18 cellular contexts compared by ENCODE assay signal in the genomic region with DNA sequence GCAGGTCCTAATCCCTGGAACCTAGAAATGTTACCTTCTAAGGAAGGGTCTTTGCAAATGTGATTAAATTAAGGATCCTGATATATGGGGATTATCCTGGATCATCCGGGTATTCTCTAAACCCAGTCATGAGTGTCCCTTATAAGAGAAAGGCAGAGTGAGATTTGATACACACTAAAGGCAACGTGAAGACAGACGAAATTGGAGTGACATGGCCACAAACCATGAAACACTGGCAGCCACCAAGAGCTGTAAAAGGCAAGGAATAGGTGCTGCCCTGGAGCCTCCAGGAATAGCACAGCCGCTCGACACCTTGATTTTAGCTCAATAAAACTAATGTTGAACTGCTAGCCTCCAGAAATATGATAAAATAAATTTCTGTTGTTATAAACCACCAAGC. TPM values are rescaled to one million over a fixed set of nuclear protein-coding genes. Genes with fewer than 3 reads are reported as not detected.
DNase-seq lines count a peak whose midpoint lies in the region; ATAC-seq and TF ChIP-seq lines count a peak whose summit lies in the region.
"Had no signal": no experiment of that assay in that cellular context is flagged by ENCODE, and none has a peak within 500 bp of the region (broad histone marks: within the 10 kb centered on the region; RNA-seq: fewer than 3 reads in every experiment).

No MANE protein-coding gene starts in this region.

- peaks cover 36% of the 10 kb centered on the region for H3K4me1 ChIP-seq in left ventricle myocardium inferior
- H3K4me1 ChIP-seq in psoas muscle, result peaks cover 11% of the 10 kb centered on the region
- H3K4me1 ChIP-seq: BE2C, BLaER1 had no signal

- CTCF ChIA-PET in activated naive CD4-positive, alpha-beta T cell treated with anti-CD3 and anti-CD28 coated beads, Interleukin-2, amount 10 ng/mL, durations not matched to agents 7 days and 5 days (lab: Charles Lee), result no interaction called here

- DNase-seq in left ventricle myocardium inferior (no peak), cardiac septum (ENCODE audit: low spot score) (no peak), NCI-H82 (lab: John Stamatoyannopoulos, UW) (peak; percentile 76), psoas muscle (no peak), natural killer cell (no peak)
- DNase-seq in activated naive CD4-positive, alpha-beta T cell treated with anti-CD3 and anti-CD28 coated beads, Interleukin-2, amount 10 ng/mL, durations not matched to agents 7 days and 5 days, result no peak
- DNase-seq: 8988T; ACHN; BE2C; C1 segment of cervical spinal cord; CD4-positive, alpha-beta memory T cell; CD4-positive, CD25-positive, alpha-beta regulatory T cell; CD8-positive, alpha-beta memory T cell; COR-L47; DMS79 treated with DMSO at 0.1 percent for 48 hours; GF-D8 had no signal

- H3K27ac ChIP-seq in left ventricle myocardium inferior (replicated peaks) (peak overlapping the region; percentile 31), psoas muscle (peak overlapping the region; percentile 31)
- H3K27ac ChIP-seq: BLaER1 had no signal

- H3K27me3 Mint-ChIP-seq in natural killer cell (ENCODE audit: low read depth in 2 of 2), result no peaks in the 10 kb centered on the region
- H3K27me3 Mint-ChIP-seq in activated naive CD4-positive, alpha-beta T cell treated with anti-CD3 and anti-CD28 coated beads, Interleukin-2, amount 10 ng/mL, durations not matched to agents 7 days and 5 days, result no peaks in the 10 kb centered on the region
- H3K27me3 Mint-ChIP-seq: CD4-positive, alpha-beta memory T cell; CD4-positive, CD25-positive, alpha-beta regulatory T cell; CD8-positive, alpha-beta memory T cell had no signal

- no peaks in the 10 kb centered on the region for H3K36me3 Mint-ChIP-seq in natural killer cell
- peaks cover 16% of the 10 kb centered on the region for H3K36me3 Mint-ChIP-seq in activated naive CD4-positive, alpha-beta T cell treated with anti-CD3 and anti-CD28 coated beads, Interleukin-2, amount 10 ng/mL, durations not matched to agents 7 days and 5 days

- H3K4me3 ChIP-seq in left ventricle myocardium inferior, result no peak overlapping the region
- H3K4me3 ChIP-seq in psoas muscle, result no peak overlapping the region
- H3K4me3 ChIP-seq: BLaER1 had no signal

- H3K27ac Mint-ChIP-seq in natural killer cell, result no peak overlapping the region
- H3K27ac Mint-ChIP-seq in activated naive CD4-positive, alpha-beta T cell treated with anti-CD3 and anti-CD28 coated beads, Interleukin-2, amount 10 ng/mL, durations not matched to agents 7 days and 5 days, result no peak overlapping the region
- H3K27ac Mint-ChIP-seq: CD14-positive monocyte; CD8-positive, alpha-beta memory T cell had no signal

- intact Hi-C loops in left ventricle myocardium inferior (cut with micrococcal nuclease), result no loop called here
- intact Hi-C loops in cardiac septum (cut with DNase I), result no loop called here
- intact Hi-C loops in psoas muscle (cut with DNase I), result no loop called here
- intact Hi-C loops in natural killer cell (cut with micrococcal nuclease), result no loop called here

- no peak overlapping the region for H3K4me3 Mint-ChIP-seq in natural killer cell
- H3K4me3 Mint-ChIP-seq in activated naive CD4-positive, alpha-beta T cell treated with anti-CD3 and anti-CD28 coated beads, Interleukin-2, amount 10 ng/mL, durations not matched to agents 7 days and 5 days, result no peak overlapping the region
- H3K4me3 Mint-ChIP-seq: CD14-positive monocyte; CD4-positive, alpha-beta memory T cell; CD4-positive, CD25-positive, alpha-beta regulatory T cell; CD8-positive, alpha-beta memory T cell had no signal

- TF ChIP-seq CTCF in left ventricle myocardium inferior (IDR thresholded peaks at IDR 0.05; ENCODE audit: borderline replicate concordance) (no peak), psoas muscle (IDR thresholded peaks at IDR 0.05) (no peak), natural killer cell (IDR thresholded peaks at IDR 0.05) (no peak)

- H3K36me3 ChIP-seq in left ventricle myocardium inferior, result peaks cover 37% of the 10 kb centered on the region
- H3K36me3 ChIP-seq in psoas muscle (ENCODE audit: insufficient read depth in 1 of 2, low read depth in 1 of 2), result peaks cover 0 to 12% of the 10 kb centered on the region in 2 donors
- H3K36me3 ChIP-seq: BE2C had no signal

- H3K9me3 Mint-ChIP-seq in natural killer cell, result no peaks in the 10 kb centered on the region
- H3K9me3 Mint-ChIP-seq in activated naive CD4-positive, alpha-beta T cell treated with anti-CD3 and anti-CD28 coated beads, Interleukin-2, amount 10 ng/mL, durations not matched to agents 7 days and 5 days, result no peaks in the 10 kb centered on the region
- H3K9me3 Mint-ChIP-seq: CD4-positive, alpha-beta memory T cell; CD4-positive, CD25-positive, alpha-beta regulatory T cell; CD8-positive, alpha-beta memory T cell had no signal

- H3K4me1 Mint-ChIP-seq in natural killer cell, result no peaks in the 10 kb centered on the region
- H3K4me1 Mint-ChIP-seq in activated naive CD4-positive, alpha-beta T cell treated with anti-CD3 and anti-CD28 coated beads, Interleukin-2, amount 10 ng/mL, durations not matched to agents 7 days and 5 days, result peaks cover 4% of the 10 kb centered on the region

- ATAC-seq in psoas muscle, result peak in 3 of 4 donors; percentile 68 to 77 (median 68)
- ATAC-seq in natural killer cell, result no peak

- no peaks in the 10 kb centered on the region for H3K27me3 ChIP-seq in left ventricle myocardium inferior (ENCODE audit: low read depth)
- no peaks in the 10 kb centered on the region for H3K27me3 ChIP-seq in psoas muscle (ENCODE audit: insufficient read depth in 3 of 3, low read length in 2 of 3)
- H3K27me3 ChIP-seq: BE2C, BLaER1 had no signal

- 33 to 50% (median 42%) methylated on average over 5 of the region's 5 CpGs for WGBS in psoas muscle, 3 donors

- H3K9me3 ChIP-seq in left ventricle myocardium inferior (replicated peaks) (no peaks in the 10 kb centered on the region), psoas muscle (no peaks in the 10 kb centered on the region)
- H3K9me3 ChIP-seq: BE2C, BLaER1 had no signal

RNA-seq across cellular contexts. Expression of a gene that starts 45.0 kb away (rescaled TPM):
- total RNA-seq in left ventricle myocardium inferior (25.4 TPM), cardiac septum (28.4 TPM), psoas muscle (10 to 100 TPM in 3 of 4 donors, 1 to 10 TPM in 1; 8.8 to 16.2 (median 13.5) TPM), natural killer cell (10 to 100 TPM; 27.0 to 36.0 (median 33.7) TPM)
- 10 to 100 TPM; 10.7 to 17.7 (median 13.5) TPM for polyA plus RNA-seq in psoas muscle

RNA-seq across cellular contexts. Expression of a gene that starts 45.1 kb away (rescaled TPM):
- total RNA-seq in left ventricle myocardium inferior (4.0 TPM), cardiac septum (4.8 TPM), psoas muscle (1 to 10 TPM; 3.1 to 4.4 (median 3.5) TPM), natural killer cell (10 to 100 TPM; 12.3 to 14.3 (median 13.2) TPM)
- polyA plus RNA-seq in psoas muscle, result 1 to 10 TPM; 1.3 to 3.6 (median 2.8) TPM

Comparison
In these comparisons a context has a peak if more than half of its experiments do, and no peak if none do; other contexts are left out.
1. ATAC-seq: peak in psoas muscle (3 of 4); none in natural killer cell (0 of 3).